16 cellular contexts compared by ENCODE assay signal in the genomic region with DNA sequence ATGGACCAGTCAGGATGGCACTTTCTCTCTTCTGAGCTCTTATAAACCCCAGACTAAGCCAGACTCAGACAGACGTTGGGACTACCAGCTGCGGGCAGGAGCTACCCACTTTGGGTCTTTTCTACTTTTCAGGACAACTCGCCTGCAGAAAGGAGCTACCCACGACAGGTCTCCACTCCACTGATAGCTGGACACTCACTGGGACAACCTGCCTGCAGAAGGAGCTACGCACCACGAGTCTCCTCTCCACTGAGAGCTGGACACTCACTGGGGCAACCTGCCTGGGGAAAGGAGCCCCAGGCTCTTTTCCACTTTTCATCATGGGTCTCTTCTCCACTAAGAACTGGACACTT.
A peak's percentile ranks its signal among the peaks of the same experiment; 100 is the strongest.
DNase-seq lines count a peak whose midpoint lies in the region; ATAC-seq and TF ChIP-seq lines count a peak whose summit lies in the region.
"Had no signal": no experiment of that assay in that cellular context is flagged by ENCODE, and none has a peak within 500 bp of the region (broad histone marks: within the 10 kb centered on the region; RNA-seq: fewer than 3 reads in every experiment).

No MANE protein-coding gene starts in this region.

- H4K20me1 ChIP-seq in MM.1S (ENCODE audit: insufficient read depth, low read length) = no peaks in the 10 kb centered on the region

- peak overlapping the region; percentile 22 for H2AFZ ChIP-seq in neuronal stem cell (ENCODE audit: low read length)
- H2AFZ ChIP-seq in MM.1S (ENCODE audit: low read length) = no peak overlapping the region

- H2AK5ac ChIP-seq in neuronal stem cell (ENCODE audit: low read depth, low read length) = no peak overlapping the region

- no peak overlapping the region for H3K4me2 ChIP-seq in neuronal stem cell (ENCODE audit: insufficient read depth, low read length, poor library complexity, severe bottlenecking)
- H3K4me2 ChIP-seq in MM.1S (ENCODE audit: low read depth, low read length) = no peak overlapping the region
- H3K4me2 ChIP-seq: A549 had no signal

- no peaks in the 10 kb centered on the region for H3K27me3 ChIP-seq in neuronal stem cell (ENCODE audit: control insufficient read depth in 3 of 3, insufficient read depth in 3 of 3, low read depth in 1 of 3, low read length in 3 of 3)
- H3K27me3 ChIP-seq in MM.1S (replicated peaks; ENCODE audit: insufficient read depth, low read length) = no peaks in the 10 kb centered on the region

- no peaks in the 10 kb centered on the region for H3K9me2 ChIP-seq in MM.1S (replicated peaks; ENCODE audit: insufficient read depth, low read length)

- no peak overlapping the region for H3K27ac Mint-ChIP-seq in activated naive CD8-positive, alpha-beta T cell treated with anti-CD3 and anti-CD28 coated beads, Interleukin-2, amount 10 ng/mL, durations not matched to agents 7 days and 5 days
- no peak overlapping the region for H3K27ac Mint-ChIP-seq in activated naive CD8-positive, alpha-beta T cell treated with anti-CD3 and anti-CD28 coated beads, Interleukin-2, amount 50 U/mL, for 24 hours
- H3K27ac Mint-ChIP-seq in chondrocyte (ENCODE audit: unreplicated experiment) = no peak overlapping the region
- H3K27ac Mint-ChIP-seq: CD4-positive, alpha-beta T cell; H9 had no signal

- H3K36me3 ChIP-seq in neuronal stem cell (replicated peaks in 1 of 2; ENCODE audit: control insufficient read depth in 2 of 2, insufficient read depth in 2 of 2, low read length in 2 of 2) (no peaks in the 10 kb centered on the region), MM.1S (replicated peaks; ENCODE audit: insufficient read depth, low read length) (no peaks in the 10 kb centered on the region)

- no peak overlapping the region for H2BK120ac ChIP-seq in neuronal stem cell (ENCODE audit: low read depth, low read length)

- no peaks in the 10 kb centered on the region for H3K79me1 ChIP-seq in neuronal stem cell (ENCODE audit: low read depth, low read length)

- H3K9me3 Mint-ChIP-seq in activated naive CD8-positive, alpha-beta T cell treated with anti-CD3 and anti-CD28 coated beads, Interleukin-2, amount 10 ng/mL, durations not matched to agents 7 days and 5 days = peaks cover 4% of the 10 kb centered on the region
- peaks cover 19% of the 10 kb centered on the region for H3K9me3 Mint-ChIP-seq in activated naive CD8-positive, alpha-beta T cell treated with anti-CD3 and anti-CD28 coated beads, Interleukin-2, amount 50 U/mL, for 24 hours
- H3K9me3 Mint-ChIP-seq in chondrocyte (ENCODE audit: low read depth) = peaks cover 17% of the 10 kb centered on the region

- peak; percentile 16 for DNase-seq in activated naive CD8-positive, alpha-beta T cell treated with anti-CD3 and anti-CD28 coated beads, Interleukin-2, amount 10 ng/mL, durations not matched to agents 7 days and 5 days
- DNase-seq in activated naive CD8-positive, alpha-beta T cell treated with anti-CD3 and anti-CD28 coated beads, Interleukin-2, amount 50 U/mL, for 24 hours = no peak
- DNase-seq in chondrocyte (ENCODE audit: low spot score) (peak; percentile 34), neuronal stem cell (ENCODE audit: low spot score) (no peak), MM.1S (no peak), NOMO-1 (lab: John Stamatoyannopoulos, UW; ENCODE audit: unreplicated experiment in 2 of 2) (no peak)
- DNase-seq: AML-193; Caco-2; CD4-positive, alpha-beta T cell; H9; IMR-90 had no signal

- TF ChIP-seq CTCF in chondrocyte (IDR thresholded peaks at IDR 0.05) (no peak), MM.1S (IDR thresholded peaks at IDR 0.05; ENCODE audit: low read length) (no peak)

- no peak overlapping the region for H3K18ac ChIP-seq in neuronal stem cell (ENCODE audit: low read length)

- no peak for ATAC-seq in activated naive CD8-positive, alpha-beta T cell treated with anti-CD3 and anti-CD28 coated beads, Interleukin-2, amount 10 ng/mL, durations not matched to agents 7 days and 5 days (ENCODE audit: low read depth)
- ATAC-seq in activated naive CD8-positive, alpha-beta T cell treated with anti-CD3 and anti-CD28 coated beads, Interleukin-2, amount 50 U/mL, for 24 hours = no peak
- ATAC-seq in HG02678 (IDR thresholded peaks at IDR 0.05; ENCODE audit: unreplicated experiment) = no peak
- ATAC-seq: A549 had no signal

- no peak overlapping the region for H2BK12ac ChIP-seq in neuronal stem cell (ENCODE audit: low read length)

- no peak overlapping the region for H3K4me3 ChIP-seq in neuronal stem cell (ENCODE audit: low read length in 2 of 2)
- no peak overlapping the region for H3K4me3 ChIP-seq in MM.1S (ENCODE audit: low read length)
- H3K4me3 ChIP-seq: A549 had no signal

- no peak overlapping the region for H3K14ac ChIP-seq in neuronal stem cell (ENCODE audit: low read length)

- H3K27me3 Mint-ChIP-seq in activated naive CD8-positive, alpha-beta T cell treated with anti-CD3 and anti-CD28 coated beads, Interleukin-2, amount 10 ng/mL, durations not matched to agents 7 days and 5 days = no peaks in the 10 kb centered on the region
- no peaks in the 10 kb centered on the region for H3K27me3 Mint-ChIP-seq in activated naive CD8-positive, alpha-beta T cell treated with anti-CD3 and anti-CD28 coated beads, Interleukin-2, amount 50 U/mL, for 24 hours
- H3K27me3 Mint-ChIP-seq in chondrocyte (ENCODE audit: low read depth) = no peaks in the 10 kb centered on the region
- H3K27me3 Mint-ChIP-seq: CD4-positive, alpha-beta T cell had no signal

- no peaks in the 10 kb centered on the region for H3K36me3 Mint-ChIP-seq in activated naive CD8-positive, alpha-beta T cell treated with anti-CD3 and anti-CD28 coated beads, Interleukin-2, amount 10 ng/mL, durations not matched to agents 7 days and 5 days
- H3K36me3 Mint-ChIP-seq in activated naive CD8-positive, alpha-beta T cell treated with anti-CD3 and anti-CD28 coated beads, Interleukin-2, amount 50 U/mL, for 24 hours (ENCODE audit: low read depth) = no peaks in the 10 kb centered on the region
- H3K36me3 Mint-ChIP-seq in chondrocyte (ENCODE audit: low read depth) = no peaks in the 10 kb centered on the region

- H3K4me3 Mint-ChIP-seq in activated naive CD8-positive, alpha-beta T cell treated with anti-CD3 and anti-CD28 coated beads, Interleukin-2, amount 10 ng/mL, durations not matched to agents 7 days and 5 days = no peak overlapping the region
- no peak overlapping the region for H3K4me3 Mint-ChIP-seq in activated naive CD8-positive, alpha-beta T cell treated with anti-CD3 and anti-CD28 coated beads, Interleukin-2, amount 50 U/mL, for 24 hours
- H3K4me3 Mint-ChIP-seq in chondrocyte (ENCODE audit: unreplicated experiment) = no peak overlapping the region
- H3K4me3 Mint-ChIP-seq: CD4-positive, alpha-beta T cell; H9 had no signal

- H3K79me2 ChIP-seq in MM.1S (ENCODE audit: low read length) = no peaks in the 10 kb centered on the region

- no peaks in the 10 kb centered on the region for H3F3A ChIP-seq in MM.1S (ENCODE audit: insufficient read depth, low read length)

- no peak overlapping the region for H2BK5ac ChIP-seq in neuronal stem cell (ENCODE audit: low read length)

- no peaks in the 10 kb centered on the region for H3K4me1 ChIP-seq in neuronal stem cell (ENCODE audit: control insufficient read depth in 2 of 2, insufficient read depth in 1 of 2, low read depth in 1 of 2, low read length in 2 of 2)
- H3K4me1 ChIP-seq in MM.1S (ENCODE audit: low read length) = no peaks in the 10 kb centered on the region
- H3K4me1 ChIP-seq: A549, Caco-2 had no signal

- no peak overlapping the region for H3K4ac ChIP-seq in neuronal stem cell (ENCODE audit: low read length)

- H3K23ac ChIP-seq in neuronal stem cell (ENCODE audit: low read depth, low read length, poor library complexity) = no peak overlapping the region

- H3K9ac ChIP-seq in neuronal stem cell (ENCODE audit: low read depth, low read length, poor library complexity) = no peak overlapping the region
- H3K9ac ChIP-seq in MM.1S (ENCODE audit: low read length) = no peak overlapping the region

- H3K4me1 Mint-ChIP-seq in activated naive CD8-positive, alpha-beta T cell treated with anti-CD3 and anti-CD28 coated beads, Interleukin-2, amount 10 ng/mL, durations not matched to agents 7 days and 5 days = no peaks in the 10 kb centered on the region
- H3K4me1 Mint-ChIP-seq in activated naive CD8-positive, alpha-beta T cell treated with anti-CD3 and anti-CD28 coated beads, Interleukin-2, amount 50 U/mL, for 24 hours = no peaks in the 10 kb centered on the region
- H3K4me1 Mint-ChIP-seq in chondrocyte (ENCODE audit: low read depth) = no peaks in the 10 kb centered on the region
- H3K4me1 Mint-ChIP-seq: H9 had no signal

- H2BK15ac ChIP-seq in neuronal stem cell (ENCODE audit: low read length) = no peak overlapping the region

- H4K91ac ChIP-seq in neuronal stem cell (ENCODE audit: low read depth, low read length, poor library complexity) = no peak overlapping the region

- POLR2A ChIA-PET in activated naive CD8-positive, alpha-beta T cell treated with anti-CD3 and anti-CD28 coated beads, Interleukin-2, amount 10 ng/mL, durations not matched to agents 7 days and 5 days (lab: Charles Lee) = no interaction called here

- H4K8ac ChIP-seq in neuronal stem cell (ENCODE audit: low read depth, low read length) = no peak overlapping the region

- WGBS in neuronal stem cell (ENCODE audit: extremely low coverage in 2 of 2, insufficient read length in 2 of 2, insufficient replicate concordance in 1 of 2), 2 donors = no CpG with 5 or more reads among the region's 6 CpGs

- H3K27ac ChIP-seq in neuronal stem cell (replicated peaks; ENCODE audit: low read length) (no peak overlapping the region), MM.1S (ENCODE audit: low read length) (no peak overlapping the region)
- H3K27ac ChIP-seq: 22Rv1, A549, C4-2B, HL-60 had no signal

- H3K9me3 ChIP-seq in neuronal stem cell (replicated peaks in 1 of 2; ENCODE audit: control insufficient read depth in 2 of 2, insufficient read depth in 1 of 2, low read depth in 1 of 2, low read length in 2 of 2) = no peaks in the 10 kb centered on the region
- no peaks in the 10 kb centered on the region for H3K9me3 ChIP-seq in MM.1S (replicated peaks; ENCODE audit: insufficient read depth, low read length)
- H3K9me3 ChIP-seq: A549, Caco-2 had no signal

Comparison
In these comparisons a context has a peak if more than half of its experiments do, and no peak if none do; other contexts are left out.
1. DNase-seq: peak in activated naive CD8-positive, alpha-beta T cell treated with anti-CD3 and anti-CD28 coated beads, Interleukin-2, amount 10 ng/mL, durations not matched to agents 7 days and 5 days (single experiment) and chondrocyte (single experiment); none in activated naive CD8-positive, alpha-beta T cell treated with anti-CD3 and anti-CD28 coated beads, Interleukin-2, amount 50 U/mL, for 24 hours (single experiment), neuronal stem cell (single experiment), MM.1S (single experiment) and NOMO-1 (0 of 2).